30 cellular contexts compared by ENCODE assay signal in the genomic region with DNA sequence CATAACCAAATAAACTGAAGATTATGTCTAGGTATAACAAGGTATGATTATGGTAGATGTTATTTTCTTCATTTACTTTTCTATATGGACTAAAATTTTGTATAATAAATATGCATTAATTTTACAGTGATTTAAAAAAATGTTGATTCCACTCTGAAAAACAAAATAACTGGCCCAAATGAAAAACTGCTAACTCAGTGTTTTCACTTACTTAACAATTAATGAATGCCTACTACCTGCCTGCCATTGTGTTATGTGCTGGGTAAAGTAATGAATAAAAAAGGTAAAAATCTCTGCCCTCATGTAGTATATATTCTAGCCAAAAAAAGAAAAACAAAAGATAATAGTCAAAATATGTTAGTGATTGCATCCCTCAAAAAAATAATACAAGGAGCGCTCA. TPM values are rescaled to one million over a fixed set of nuclear protein-coding genes. Genes with fewer than 3 reads are reported as not detected.
"Had no signal": no experiment of that assay in that cellular context is flagged by ENCODE, and none has a peak within 500 bp of the region (broad histone marks: within the 10 kb centered on the region; RNA-seq: fewer than 3 reads in every experiment).

No MANE protein-coding gene starts in this region.

- H3K4me1 ChIP-seq: adrenal gland, body of pancreas, breast epithelium, Peyer's patch, SJSA1 had no signal

- FAIRE-seq: astrocyte had no signal

- H3K9me3 ChIP-seq: adrenal gland, body of pancreas, breast epithelium, Peyer's patch, SJSA1, SK-N-SH had no signal

- H3K4me3 ChIP-seq: adrenal gland, body of pancreas, breast epithelium, Peyer's patch, SJSA1 had no signal

- H3K36me3 ChIP-seq: adrenal gland, breast epithelium, Peyer's patch, SJSA1 had no signal

- H3K9ac ChIP-seq: SK-N-SH had no signal

- ATAC-seq: activated CD4-positive, alpha-beta T cell treated with anti-CD3 and anti-CD28 coated beads for 36 hours; activated CD8-positive, alpha-beta T cell treated with anti-CD3 and anti-CD28 coated beads, Interleukin-2, amount 10 ng/mL, durations not matched to agents 7 days and 5 days; activated naive CD4-positive, alpha-beta T cell treated with anti-CD3 and anti-CD28 coated beads, Interleukin-2, amount 50 U/mL, for 72 hours; activated T-cell treated with anti-CD3 and anti-CD28 coated beads, Interleukin-2, amount 50 U/mL, for 4 hours; body of pancreas; PC-3; WTC11 had no signal

- DNase-seq: activated CD4-positive, alpha-beta T cell treated with anti-CD3 and anti-CD28 coated beads for 36 hours; activated CD4-positive, alpha-beta T cell treated with anti-CD3 and anti-CD28 coated beads, Interleukin-2, amount 10 ng/mL, durations not matched to agents 7 days and 5 days; activated CD4-positive, alpha-beta T cell treated with anti-CD3 and anti-CD28 coated beads, Interleukin-2, amount 50 U/mL, for 48 hours; activated CD8-positive, alpha-beta memory T cell treated with anti-CD3 and anti-CD28 coated beads, Interleukin-2, amount 50 U/mL, for 4 hours; activated CD8-positive, alpha-beta T cell treated with anti-CD3 and anti-CD28 coated beads, Interleukin-2, amount 10 ng/mL, durations not matched to agents 7 days and 5 days; activated gamma-delta T cell treated with Interleukin-2 at 50 U/mL for 16 hours; activated naive CD4-positive, alpha-beta T cell treated with anti-CD3 and anti-CD28 coated beads for 36 hours; activated T-cell treated with anti-CD3 and anti-CD28 coated beads for 4 hours; activated T-cell treated with anti-CD3 and anti-CD28 coated beads, Interleukin-2, amount 50 U/mL, for 4 hours; adrenal gland; body of pancreas; cerebellar nuclear complex; NCI-H1092 treated with DMSO at 0.1 percent for 48 hours; NCI-H1417 treated with DMSO at 0.1 percent for 48 hours; NCI-H1694; NCI-H2029; NCI-H345; NCI-H524 treated with DMSO at 0.1 percent for 48 hours; PC-3; Peyer's patch; RPMI8226; SHP77 treated with DMSO at 0.1 percent for 48 hours; SK-N-SH had no signal

- H3K27ac ChIP-seq: adrenal gland, body of pancreas, breast epithelium, Peyer's patch, SJSA1 had no signal

- H3K27me3 ChIP-seq: adrenal gland, body of pancreas, breast epithelium, Peyer's patch, SJSA1 had no signal

- H3K4me2 ChIP-seq: SK-N-SH had no signal

RNA-seq across cellular contexts. Expression of gene C2orf15, which starts 29.6 kb away (rescaled TPM):
- total RNA-seq: activated T-helper 1 cell treated with anti-CD3 and anti-CD28 coated beads, Interleukin-12 subunit alpha, Interleukin-12 subunit beta, Interleukin-2, Interleukin-4 antibody, amounts not matched to agents 30 ng/mL and 10 ng/mL and 1 ng/mL, durations not matched to agents 14 hours and 24 hours and 36 hours; cardiac septum; SJSA1 had no signal
